In genomic region chr9:116656535-116656934, GRCh38 we compare ENCODE assay signal across 1 cellular context.
TF ChIP-seq lines count a peak whose summit lies in the region.

No MANE protein-coding gene starts in this region.

TF ChIP-seq in HepG2, 621 proteins besides CTCF, POLR2A, EP300 and RAD21 (continued from another document):
- TF ChIP-seq, protein P1, sequence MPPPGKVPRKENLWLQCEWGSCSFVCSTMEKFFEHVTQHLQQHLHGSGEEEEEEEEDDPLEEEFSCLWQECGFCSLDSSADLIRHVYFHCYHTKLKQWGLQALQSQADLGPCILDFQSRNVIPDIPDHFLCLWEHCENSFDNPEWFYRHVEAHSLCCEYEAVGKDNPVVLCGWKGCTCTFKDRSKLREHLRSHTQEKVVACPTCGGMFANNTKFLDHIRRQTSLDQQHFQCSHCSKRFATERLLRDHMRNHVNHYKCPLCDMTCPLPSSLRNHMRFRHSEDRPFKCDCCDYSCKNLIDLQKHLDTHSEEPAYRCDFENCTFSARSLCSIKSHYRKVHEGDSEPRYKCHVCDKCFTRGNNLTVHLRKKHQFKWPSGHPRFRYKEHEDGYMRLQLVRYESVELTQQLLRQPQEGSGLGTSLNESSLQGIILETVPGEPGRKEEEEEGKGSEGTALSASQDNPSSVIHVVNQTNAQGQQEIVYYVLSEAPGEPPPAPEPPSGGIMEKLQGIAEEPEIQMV (CRISPR knock-in tag; IDR thresholded peaks at IDR 0.05; ENCODE audit: low read depth): no peak
- TF ChIP-seq YEATS2 (CRISPR knock-in tag; IDR thresholded peaks at IDR 0.05; ENCODE audit: borderline replicate concordance) (no peak), LCORL (IDR thresholded peaks at IDR 0.05) (no peak), LCORL (CRISPR knock-in tag; IDR thresholded peaks at IDR 0.05) (no peak), ZMYM3 (CRISPR knock-in tag; IDR thresholded peaks at IDR 0.05) (no peak), PRMT3 (CRISPR knock-in tag; IDR thresholded peaks at IDR 0.05; ENCODE audit: borderline replicate concordance, low read depth) (no peak), NBN (conservative IDR thresholded peaks at IDR 0.05) (no peak), SPEN (CRISPR knock-in tag; IDR thresholded peaks at IDR 0.05; ENCODE audit: low read depth) (no peak), KAT7 (CRISPR knock-in tag; IDR thresholded peaks at IDR 0.05; ENCODE audit: borderline replicate concordance) (no peak)
- TF ChIP-seq, protein P2, sequence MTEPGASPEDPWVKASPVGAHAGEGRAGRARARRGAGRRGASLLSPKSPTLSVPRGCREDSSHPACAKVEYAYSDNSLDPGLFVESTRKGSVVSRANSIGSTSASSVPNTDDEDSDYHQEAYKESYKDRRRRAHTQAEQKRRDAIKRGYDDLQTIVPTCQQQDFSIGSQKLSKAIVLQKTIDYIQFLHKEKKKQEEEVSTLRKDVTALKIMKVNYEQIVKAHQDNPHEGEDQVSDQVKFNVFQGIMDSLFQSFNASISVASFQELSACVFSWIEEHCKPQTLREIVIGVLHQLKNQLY (CRISPR knock-in tag; IDR thresholded peaks at IDR 0.05): no peak
TF ChIP-seq in HepG2: peak in this region for 0.
